In the genomic region with DNA sequence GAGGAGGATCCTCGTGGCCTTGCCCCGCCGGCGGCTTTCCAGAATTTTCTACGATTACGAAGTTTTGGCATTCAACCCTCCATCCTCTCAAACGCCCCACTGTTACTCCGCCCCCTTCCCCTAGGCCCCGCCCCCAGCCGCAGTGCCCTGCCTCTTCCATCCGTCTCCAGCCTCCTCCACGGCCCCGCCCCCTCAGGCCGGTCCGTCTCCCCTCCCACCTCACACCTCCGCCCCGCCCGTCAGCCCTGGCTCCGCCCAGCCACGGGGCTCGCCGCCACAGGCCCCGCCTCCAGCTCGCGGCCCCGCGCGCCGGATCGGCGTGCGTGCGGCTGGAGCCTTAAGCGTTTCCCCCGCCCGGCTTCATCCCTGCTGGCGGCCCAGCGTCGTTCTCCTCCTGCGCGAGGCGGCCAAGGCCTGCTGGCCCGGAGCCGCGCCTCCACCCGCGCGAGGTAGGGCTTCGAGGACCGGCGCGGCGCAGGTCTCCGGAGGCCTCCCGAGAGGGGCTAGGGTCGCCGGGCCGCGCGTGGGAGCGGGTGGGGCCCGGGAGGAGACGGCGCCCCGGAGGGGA, we compare ENCODE assay signal across 8 cellular contexts. TPM values are rescaled to one million over a fixed set of nuclear protein-coding genes. Genes with fewer than 3 reads are reported as not detected.
DNase-seq lines count a peak whose midpoint lies in the region; ATAC-seq and TF ChIP-seq lines count a peak whose summit lies in the region.

Gene C17orf67, minus strand, starts transcription at position 109 of the 568 bp plus-strand sequence. CDS start 18,110 bp downstream, outside the sequence.
Gene DGKE, plus strand, starts transcription at position 340 of the 568 bp plus-strand sequence. CDS start 645 bp downstream, outside the sequence.

- peak within 1 kb of the TSS; percentile 69 for H3K4me3 Mint-ChIP-seq in endodermal cell

- peak; percentile 92 for DNase-seq in COR-L47 (lab: John Stamatoyannopoulos, UW)
- DNase-seq in HT-29 (ENCODE audit: low spot score), result peak; percentile 96
- DNase-seq in NK-92 (lab: John Stamatoyannopoulos, UW; ENCODE audit: unreplicated experiment), result peak; percentile 96
- peak; percentile 96 for DNase-seq in activated CD8-positive, alpha-beta memory T cell treated with anti-CD3 and anti-CD28 coated beads, Interleukin-2, amount 50 U/mL, for 24 hours (ENCODE audit: extremely low read depth)
- peak; percentile 100 for DNase-seq in endodermal cell
- peak; percentile 95 for DNase-seq in midbrain (lab: John Stamatoyannopoulos, UW)
- DNase-seq in stimulated activated CD8-positive, alpha-beta memory T cell treated with anti-CD3 and anti-CD28 coated beads, Interleukin-15, amount 100 ng/mL, for 48 hours (ENCODE audit: low read depth in 2 of 2), result peak; percentile 96

- peaks cover 29% of the 10 kb centered on the region for H3K27me3 ChIP-seq in endodermal cell (ENCODE audit: control insufficient read depth, insufficient read depth, low read length, poor library complexity, severe bottlenecking)

- peaks cover 15% of the 10 kb centered on the region for H3K4me1 Mint-ChIP-seq in endodermal cell

- H3K27me3 Mint-ChIP-seq in endodermal cell (ENCODE audit: insufficient read depth), result peaks cover 34% of the 10 kb centered on the region

- H3K9me3 ChIP-seq in endodermal cell (ENCODE audit: control insufficient read depth, low read length), result no peaks in the 10 kb centered on the region

- no peak within 1 kb of the TSS for H3K27ac ChIP-seq in endodermal cell (ENCODE audit: low read depth, low read length)

- no peaks in the 10 kb centered on the region for H3K36me3 ChIP-seq in endodermal cell (ENCODE audit: control insufficient read depth, insufficient read depth, low read length)

- H3K9me3 Mint-ChIP-seq in endodermal cell, result no peaks in the 10 kb centered on the region

- no peaks in the 10 kb centered on the region for H3K4me1 ChIP-seq in endodermal cell (ENCODE audit: control insufficient read depth, insufficient read depth, low read length)

- ATAC-seq in GM21367 (IDR thresholded peaks at IDR 0.05; ENCODE audit: unreplicated experiment), result peak; percentile 58

- peak within 1 kb of the TSS; percentile 91 for H3K4me3 ChIP-seq in endodermal cell (ENCODE audit: low read length)

- no peak for TF ChIP-seq CTCF in endodermal cell (conservative IDR thresholded peaks at IDR 0.05)

- H3K9ac ChIP-seq in endodermal cell (ENCODE audit: extremely low read depth, low read length, poor library complexity, severe bottlenecking), result peak within 1 kb of the TSS; percentile 58

- 0% methylated on average over 15 to 62 of the region's 65 CpGs for WGBS in endodermal cell (ENCODE audit: insufficient coverage in 1 of 2, insufficient read length in 1 of 2), 2 experiments

- H3K36me3 Mint-ChIP-seq in endodermal cell (ENCODE audit: low read depth), result peaks cover 4% of the 10 kb centered on the region

- H3K27ac Mint-ChIP-seq in endodermal cell, result no peak within 1 kb of the TSS

RNA-seq across cellular contexts. Expression of gene C17orf67, which starts in this region (rescaled TPM):
- total RNA-seq in HT-29 (2014; rRNA removed; shearing (Covaris generic)), result 0.81 and 1.7 TPM in 2 replicates
- total RNA-seq in endodermal cell, result 1 to 10 TPM; 1.2 to 1.5 TPM
- polyA plus RNA-seq in endodermal cell (2013, experiment 1 of 2), result 1.5 TPM
- 0.95 TPM for polyA plus RNA-seq in endodermal cell (2013, experiment 2 of 2)

RNA-seq across cellular contexts. Expression of gene DGKE, which starts in this region (rescaled TPM):
- 4.4 and 10.2 TPM in 2 replicates for total RNA-seq in HT-29 (2014; rRNA removed; shearing (Covaris generic))
- 1 to 10 TPM; 3.5 to 7.1 TPM for total RNA-seq in endodermal cell
- 2.6 TPM for polyA plus RNA-seq in endodermal cell (2013, experiment 1 of 2)
- polyA plus RNA-seq in endodermal cell (2013, experiment 2 of 2), result 2.6 TPM
